23 cellular contexts compared by ENCODE assay signal in genomic region chr14:65329911-65330310, GRCh38.
DNase-seq lines count a peak whose midpoint lies in the region; ATAC-seq, FAIRE-seq and TF ChIP-seq lines count a peak whose summit lies in the region.
"Had no signal": no experiment of that assay in that cellular context is flagged by ENCODE, and none has a peak within 500 bp of the region (broad histone marks: within the 10 kb centered on the region; RNA-seq: fewer than 3 reads in every experiment).

No MANE protein-coding gene starts in this region.

- H3K9ac ChIP-seq in Karpas-422 (ENCODE audit: low read length): peak overlapping the region; percentile 51
- no peak overlapping the region for H3K9ac ChIP-seq in GM12878 (ENCODE audit: control insufficient read depth, insufficient read depth, low read length)

- no peaks in the 10 kb centered on the region for H3K79me2 ChIP-seq in Karpas-422 (ENCODE audit: low read length)
- no peaks in the 10 kb centered on the region for H3K79me2 ChIP-seq in GM12878 (ENCODE audit: control insufficient read depth, insufficient read depth, low read length)

- RAD21 ChIA-PET in GM12878 (lab: Charles Lee; ENCODE audit: unreplicated experiment): interaction anchor here (5.5 kb wide), 1 partner anchor 9 kb away, joined by 40 read pairs; no protein-coding TSS in a partner anchor

- peak overlapping the region; percentile 74 for H3K4me2 ChIP-seq in Karpas-422 (ENCODE audit: low read depth, low read length, poor library complexity, severe bottlenecking)
- H3K4me2 ChIP-seq in GM12878 (ENCODE audit: control insufficient read depth, insufficient read depth): no peak overlapping the region

- H3K4me3 ChIP-seq in Karpas-422 (ENCODE audit: low read length): peak overlapping the region; percentile 56
- no peak overlapping the region for H3K4me3 ChIP-seq in GM12878
- H3K4me3 ChIP-seq in tibial nerve: no peak overlapping the region
- H3K4me3 ChIP-seq: thyroid gland had no signal

- CTCF ChIA-PET in GM12878 (lab: Yijun Ruan, JAX): interaction anchor here (1.3 kb wide), 2 partner anchors 9 to 11 kb away, joined by 3 to 4 read pairs; no protein-coding TSS in a partner anchor

- TF ChIP-seq EP300 in GM12878 (IDR thresholded peaks at IDR 0.05; ENCODE audit: borderline replicate concordance in 1 of 2, control insufficient read depth in 1 of 2, low read depth in 2 of 2, low read length in 2 of 2) (no peak), tibial nerve (IDR thresholded peaks at IDR 0.05) (no peak)

- no peak for TF ChIP-seq POLR2A in GM12891 (IDR thresholded peaks at IDR 0.05; ENCODE audit: low read depth, low read length)
- no peak for TF ChIP-seq POLR2A in GM12878 (IDR thresholded peaks at IDR 0.05; ENCODE audit: low read depth, low read length)
- TF ChIP-seq POLR2A in tibial nerve (IDR thresholded peaks at IDR 0.05): no peak

- H3K4me1 Mint-ChIP-seq in naive B cell: peaks cover 32 to 48% (median 40%) of the 10 kb centered on the region in 3 donors

- H3K36me3 ChIP-seq in Karpas-422 (ENCODE audit: insufficient read depth, low read length) (no peaks in the 10 kb centered on the region), GM12878 (ENCODE audit: control insufficient read depth in 2 of 2, insufficient read depth in 2 of 2, low read length in 1 of 2) (no peaks in the 10 kb centered on the region), tibial nerve (no peaks in the 10 kb centered on the region)
- H3K36me3 ChIP-seq: neutrophil, thyroid gland had no signal

- no peaks in the 10 kb centered on the region for H3K9me3 Mint-ChIP-seq in naive B cell
- H3K9me3 Mint-ChIP-seq: T-cell had no signal

- H3K27me3 Mint-ChIP-seq in naive B cell: no peaks in the 10 kb centered on the region
- H3K27me3 Mint-ChIP-seq: T-cell had no signal

- ATAC-seq in GM12878: peak; percentile 52
- ATAC-seq in naive B cell (ENCODE audit: low read depth in 2 of 2): peak in 1 of 2 donors; percentile 22
- ATAC-seq in HG03354 (IDR thresholded peaks at IDR 0.05; ENCODE audit: poor library complexity, severe bottlenecking, unreplicated experiment): no peak
- ATAC-seq: left lobe of liver, T-cell had no signal

- H4K20me1 ChIP-seq in Karpas-422 (ENCODE audit: insufficient read depth, low read depth, low read length) (no peaks in the 10 kb centered on the region), GM12878 (ENCODE audit: control insufficient read depth, insufficient read depth) (no peaks in the 10 kb centered on the region)

- DNase-seq in GM12891 (ENCODE audit: insufficient read length, low spot score) (no peak), Karpas-422 (peak; percentile 88), GM12878 (ENCODE audit: low read depth, low spot score) (no peak), naive B cell (no peak), C1 segment of cervical spinal cord (lab: John Stamatoyannopoulos, UW) (no peak), NCI-H1092 treated with DMSO at 0.1 percent for 48 hours (lab: John Stamatoyannopoulos, UW) (no peak), tibial nerve (ENCODE audit: low spot score in 2 of 2) (no peak)
- DNase-seq: activated CD4-positive, alpha-beta T cell treated with anti-CD3 and anti-CD28 coated beads, Interleukin-2, amount 50 U/mL, for 4 hours; activated naive CD4-positive, alpha-beta T cell; amygdala; caudate nucleus; Kasumi-1; NCI-H1105 treated with DMSO at 0.1 percent for 48 hours; NCI-H510A; SHP77; stimulated activated CD4-positive, alpha-beta T cell treated with anti-CD3 and anti-CD28 coated beads, Interleukin-12 subunit alpha, Interleukin-12 subunit beta, amount 100 ng/mL, for 4 hours; T-cell; thyroid gland had no signal

- no peaks in the 10 kb centered on the region for H3K36me3 Mint-ChIP-seq in naive B cell
- H3K36me3 Mint-ChIP-seq: T-cell had no signal

- H3K9me2 ChIP-seq in Karpas-422 (replicated peaks; ENCODE audit: insufficient read depth, low read length): no peaks in the 10 kb centered on the region

- H3K27me3 ChIP-seq in Karpas-422 (ENCODE audit: low read length) (no peaks in the 10 kb centered on the region), GM12878 (replicated peaks in 1 of 2; ENCODE audit: control insufficient read depth in 2 of 2, insufficient read depth in 2 of 2, low read length in 1 of 2) (no peaks in the 10 kb centered on the region), tibial nerve (no peaks in the 10 kb centered on the region)
- H3K27me3 ChIP-seq: neutrophil, thyroid gland had no signal

- peak; percentile 64 for FAIRE-seq in GM12891 (lab: Jason Lieb, UNC)
- peak; percentile 27 for FAIRE-seq in GM12878 (lab: Jason Lieb, UNC)
- FAIRE-seq: G401.6 had no signal

- H3K4me1 ChIP-seq in Karpas-422 (ENCODE audit: low read length): peaks cover 61% of the 10 kb centered on the region
- peaks cover 31% of the 10 kb centered on the region for H3K4me1 ChIP-seq in GM12878 (ENCODE audit: control insufficient read depth, insufficient read depth, low read length)
- peaks cover 0 to 31% (median 8%) of the 10 kb centered on the region in 4 donors for H3K4me1 ChIP-seq in tibial nerve

- no peak for TF ChIP-seq RAD21 in GM12878 (IDR thresholded peaks at IDR 0.05; ENCODE audit: insufficient read depth, low read depth, low read length)

- SMC1A ChIA-PET in GM12878 (lab: Charles Lee; ENCODE audit: uncharacterized antibody, unreplicated experiment): interaction anchor here (0.7 to 5.6 kb wide), 4 partner anchors 8 to 42 kb away, joined by 3 to 82 read pairs (median 4); no protein-coding TSS in a partner anchor

- no peaks in the 10 kb centered on the region for H3K9me3 ChIP-seq in Karpas-422 (ENCODE audit: low read length)
- no peaks in the 10 kb centered on the region for H3K9me3 ChIP-seq in GM12878 (replicated peaks; ENCODE audit: control insufficient read depth, insufficient read depth, low read length)
- H3K9me3 ChIP-seq in tibial nerve: no peaks in the 10 kb centered on the region
- H3K9me3 ChIP-seq: neutrophil, thyroid gland had no signal

- intact Hi-C loops in GM12878 (cut with micrococcal nuclease; ENCODE audit: unreplicated experiment): no loop called here

- peak overlapping the region in 5 of 8 donors; percentile 17 to 80 (median 26) for H3K4me3 Mint-ChIP-seq in naive B cell
- H3K4me3 Mint-ChIP-seq: T-cell had no signal

- peak overlapping the region; percentile 39 for H2AFZ ChIP-seq in Karpas-422 (ENCODE audit: low read length)
- peak overlapping the region; percentile 20; the same call in 1 of the 2 replicates for H2AFZ ChIP-seq in GM12878 (ENCODE audit: control insufficient read depth, low read depth, low read length)

- POLR2A ChIA-PET in GM12878 (lab: Charles Lee): interaction anchor here (0.9 to 1.4 kb wide), 2 partner anchors 9 to 25 kb away, joined by 3 to 4 read pairs; no protein-coding TSS in a partner anchor

- H3K27ac ChIP-seq in Karpas-422 (ENCODE audit: low read length) (peak overlapping the region; percentile 86), GM12878 (ENCODE audit: control insufficient read depth, insufficient read depth) (no peak overlapping the region), tibial nerve (peak overlapping the region in 1 of 4 donors; percentile 27)
- H3K27ac ChIP-seq: neutrophil, thyroid gland, VCaP had no signal

- in situ Hi-C loops in GM12878 (cut with MboI): no loop called here

- peak overlapping the region in 4 of 6 donors; percentile 9 to 80 (median 46) for H3K27ac Mint-ChIP-seq in naive B cell
- H3K27ac Mint-ChIP-seq: T-cell had no signal

- TF ChIP-seq CTCF in GM12878 (IDR thresholded peaks at IDR 0.05 in 2 of 3, conservative IDR thresholded peaks at IDR 0.05 in 1 of 3; ENCODE audit: control insufficient read depth in 2 of 3, extremely low read depth in 1 of 3, insufficient read depth in 1 of 3, low read depth in 3 of 3, low read length in 3 of 3) (no peak), tibial nerve (IDR thresholded peaks at IDR 0.05) (no peak)

- BruUV-seq in GM12878 (replicated peaks; lab: Mats Ljungman, UMichigan): no TSS peak

- WGBS in GM12878 (ENCODE audit: insufficient coverage, insufficient replicate concordance, low lambda C conversion rate, missing lambda C conversion rate): 0% methylated on average over 2 of the region's 2 CpGs
- 47 to 63% methylated on average over 2 of the region's 2 CpGs for WGBS in tibial nerve, 2 donors

TF ChIP-seq in GM12891, 5 proteins besides CTCF, POLR2A, EP300 and RAD21:
- no peak for TF ChIP-seq TAF1 (IDR thresholded peaks at IDR 0.05; ENCODE audit: low read depth, low read length)
- TF ChIP-seq POLR2AphosphoS5 (IDR thresholded peaks at IDR 0.05; ENCODE audit: low read depth, low read length): no peak
- TF ChIP-seq PAX5 (IDR thresholded peaks at IDR 0.05; ENCODE audit: insufficient read depth, low read length, severe bottlenecking): no peak
- TF ChIP-seq SPI1 (IDR thresholded peaks at IDR 0.05; ENCODE audit: low read depth, low read length): no peak
- no peak for TF ChIP-seq POU2F2 (IDR thresholded peaks at IDR 0.05; ENCODE audit: low read depth, low read length)

TF ChIP-seq in GM12878, 131 proteins besides CTCF, POLR2A, EP300 and RAD21:
- TF ChIP-seq SREBF1 (IDR thresholded peaks at IDR 0.05; ENCODE audit: low read length): no peak
- TF ChIP-seq ATF2 (IDR thresholded peaks at IDR 0.05; ENCODE audit: low read length): no peak
- TF ChIP-seq BRCA1 (IDR thresholded peaks at IDR 0.05; ENCODE audit: low read depth, low read length): no peak
- TF ChIP-seq BCL11A (IDR thresholded peaks at IDR 0.05; ENCODE audit: low read depth, low read length): no peak
TF ChIP-seq in GM12878: peak in this region for 0.
